11 cellular contexts compared by ENCODE assay signal in genomic region chrX:107155621-107156430, GRCh38. TPM values are rescaled to one million over a fixed set of nuclear protein-coding genes. Genes with fewer than 3 reads are reported as not detected.
DNase-seq lines count a peak whose midpoint lies in the region; ATAC-seq and TF ChIP-seq lines count a peak whose summit lies in the region.
"Not testable (repeated sequence)": the region's sequence is repeated elsewhere in the genome, so short reads cannot be mapped to it uniquely, and the experiment has no call there.
"Had no signal": no experiment of that assay in that cellular context is flagged by ENCODE, and none has a peak within 500 bp of the region (broad histone marks: within the 10 kb centered on the region; RNA-seq: fewer than 3 reads in every experiment).

No MANE protein-coding gene starts in this region.

- not testable (repeated sequence) for H3K9me3 Mint-ChIP-seq in activated CD8-positive, alpha-beta memory T cell treated with anti-CD3 and anti-CD28 coated beads, Interleukin-2, amount 10 ng/mL, durations not matched to agents 7 days and 5 days (ENCODE audit: low read depth); immature natural killer cell; nephron

- not testable (repeated sequence) for TF ChIP-seq CTCF in GM06990 (IDR thresholded peaks at IDR 0.05; ENCODE audit: insufficient read depth, low read length, poor library complexity, severe bottlenecking); PC-3 (conservative IDR thresholded peaks at IDR 0.05; ENCODE audit: low read depth, low read length); brain microvascular endothelial cell (IDR thresholded peaks at IDR 0.05; ENCODE audit: low read depth, low read length, missing control alignments); nephron (IDR thresholded peaks at IDR 0.05; ENCODE audit: unreplicated experiment in 3 of 3); stomach (IDR thresholded peaks at IDR 0.05)

- H3K4me2 ChIP-seq in PC-3 (ENCODE audit: low read length), result peak overlapping the region; percentile 66

- 23 to 55% (median 37%) methylated on average over 18 to 25 of the region's 32 CpGs; no CpG with 5 or more reads in 1 of the 5 donors for WGBS in stomach, 5 donors

- POLR2A ChIA-PET in PC-3 (lab: Charles Lee; ENCODE audit: unreplicated experiment), result not testable (repeated sequence)

- peaks cover 11% of the 10 kb centered on the region for H3K4me1 ChIP-seq in PC-3 (ENCODE audit: insufficient read depth, low read length)
- H3K4me1 ChIP-seq in stomach, result not testable (repeated sequence)

- H3K27ac ChIP-seq in PC-3 (ENCODE audit: low read length), result peak overlapping the region; percentile 77
- not testable (repeated sequence) for H3K27ac ChIP-seq in brain microvascular endothelial cell, stomach
- peak overlapping the region; percentile 77 for H3K27ac ChIP-seq in epithelial cell of prostate

- BruUV-seq in PC-3 (replicated peaks; lab: Mats Ljungman, UMichigan), result TSS peak; percentile 60

- H3K79me2 ChIP-seq in PC-3 (ENCODE audit: low read length), result not testable (repeated sequence)

- H3K36me3 ChIP-seq in GM06990 (ENCODE audit: control insufficient read depth, insufficient read depth, low read length); PC-3 (ENCODE audit: low read depth, low read length); brain microvascular endothelial cell (replicated peaks); stomach: not testable (repeated sequence)

- CTCF ChIA-PET in PC-3 (lab: Charles Lee), result not testable (repeated sequence)
- CTCF ChIA-PET in activated CD8-positive, alpha-beta memory T cell treated with anti-CD3 and anti-CD28 coated beads, Interleukin-2, amount 10 ng/mL, durations not matched to agents 7 days and 5 days (lab: Charles Lee), result interaction anchor here (0.9 kb wide), 1 partner anchor 19 kb away, joined by 3 read pairs; no protein-coding TSS in a partner anchor

- H3K27ac Mint-ChIP-seq in activated CD8-positive, alpha-beta memory T cell treated with anti-CD3 and anti-CD28 coated beads, Interleukin-2, amount 10 ng/mL, durations not matched to agents 7 days and 5 days; immature natural killer cell; nephron: not testable (repeated sequence)

- not testable (repeated sequence) for TF ChIP-seq POLR2A in stomach (IDR thresholded peaks at IDR 0.05)

- peak overlapping the region; percentile 56 for H3K4me3 Mint-ChIP-seq in activated CD8-positive, alpha-beta memory T cell treated with anti-CD3 and anti-CD28 coated beads, Interleukin-2, amount 10 ng/mL, durations not matched to agents 7 days and 5 days
- H3K4me3 Mint-ChIP-seq in immature natural killer cell (peak overlapping the region; percentile 33 to 65 (median 36)), nephron (peak overlapping the region; percentile 80 to 83 (median 83))

- H3K9ac ChIP-seq in PC-3 (ENCODE audit: low read length), result peak overlapping the region; percentile 55

- not testable (repeated sequence) for H3K27me3 Mint-ChIP-seq in activated CD8-positive, alpha-beta memory T cell treated with anti-CD3 and anti-CD28 coated beads, Interleukin-2, amount 10 ng/mL, durations not matched to agents 7 days and 5 days; immature natural killer cell (ENCODE audit: low read depth in 3 of 3); nephron (ENCODE audit: low read depth)

- intact Hi-C loops in PC-3 (cut with micrococcal nuclease); stomach (cut with DNase I; ENCODE audit: low total_unique reads): not testable (repeated sequence)

- H3K4me1 Mint-ChIP-seq in activated CD8-positive, alpha-beta memory T cell treated with anti-CD3 and anti-CD28 coated beads, Interleukin-2, amount 10 ng/mL, durations not matched to agents 7 days and 5 days; immature natural killer cell; nephron: not testable (repeated sequence)

- H3K4me3 ChIP-seq in GM06990 (replicated peaks; ENCODE audit: low read depth, low read length) (peak overlapping the region; percentile 10; the same call in 1 of the 2 replicates), PC-3 (ENCODE audit: low read length) (peak overlapping the region; percentile 59), brain microvascular endothelial cell (ENCODE audit: low read depth, low read length) (peak overlapping the region; percentile 12), stomach (peak overlapping the region in 3 of 4 donors; percentile 15 to 40 (median 28))

- H4K20me1 ChIP-seq in PC-3 (ENCODE audit: low read length), result not testable (repeated sequence)

- H3F3A ChIP-seq in PC-3 (ENCODE audit: low read length, unreplicated experiment), result not testable (repeated sequence)

- not testable (repeated sequence) for H3K36me3 Mint-ChIP-seq in activated CD8-positive, alpha-beta memory T cell treated with anti-CD3 and anti-CD28 coated beads, Interleukin-2, amount 10 ng/mL, durations not matched to agents 7 days and 5 days; immature natural killer cell; nephron (ENCODE audit: low read depth)

- not testable (repeated sequence) for H3K9me3 ChIP-seq in PC-3 (ENCODE audit: low read length); stomach

- not testable (repeated sequence) for H3K9me2 ChIP-seq in PC-3 (replicated peaks; ENCODE audit: low read length)

- not testable (repeated sequence) for DNase-seq in GM06990 (ENCODE audit: extremely low read depth, insufficient read length); PC-3; activated CD8-positive, alpha-beta memory T cell treated with anti-CD3 and anti-CD28 coated beads, Interleukin-2, amount 10 ng/mL, durations not matched to agents 7 days and 5 days; brain microvascular endothelial cell; epithelial cell of prostate (ENCODE audit: low read depth, low spot score); immature natural killer cell; stomach

- peak; percentile 24 for ATAC-seq in PC-3
- not testable (repeated sequence) for ATAC-seq in activated CD8-positive, alpha-beta memory T cell treated with anti-CD3 and anti-CD28 coated beads, Interleukin-2, amount 10 ng/mL, durations not matched to agents 7 days and 5 days

- H2AFZ ChIP-seq in PC-3 (ENCODE audit: low read length), result peak overlapping the region; percentile 61; the same call in 1 of the 2 replicates

- TF ChIP-seq EP300 in stomach (IDR thresholded peaks at IDR 0.05), result not testable (repeated sequence)

- H3K27me3 ChIP-seq in GM06990 (replicated peaks; ENCODE audit: control insufficient read depth, insufficient read depth, low read length); PC-3 (ENCODE audit: low read length); brain microvascular endothelial cell (replicated peaks); stomach: not testable (repeated sequence)

- in situ Hi-C loops in brain microvascular endothelial cell (cut with HindIII; ENCODE audit: low pct_ligation_motif_present, low sequenced_read_pairs), result not testable (repeated sequence)

RNA-seq across cellular contexts. Expression of gene RBM41, which starts 37.2 kb away (rescaled TPM):
- 12.8 and 14.2 TPM in 2 replicates for total RNA-seq in PC-3 (2014; rRNA removed)
- total RNA-seq in activated CD8-positive, alpha-beta memory T cell treated with anti-CD3 and anti-CD28 coated beads, Interleukin-2, amount 10 ng/mL, durations not matched to agents 7 days and 5 days, result 10 to 100 TPM; 15.3 to 15.8 TPM
- 10 to 100 TPM in 2 of 3 donors, 1 to 10 TPM in 1; 7.7 to 16.7 (median 12.0) TPM for polyA plus RNA-seq in immature natural killer cell
- total RNA-seq in stomach, result 10 to 100 TPM in 4 of 5 donors, 1 to 10 TPM in 1; 9.0 to 77.6 (median 21.0) TPM
- polyA plus RNA-seq in stomach, result 1 to 10 TPM; 3.3 to 7.6 (median 5.3) TPM

RNA-seq across cellular contexts. Expression of gene NUP62CL, which starts 50.4 kb away (rescaled TPM):
- 4.8 and 9.9 TPM in 2 replicates for total RNA-seq in PC-3 (2014; rRNA removed)
- 1 to 10 TPM; 2.0 to 3.0 TPM for total RNA-seq in activated CD8-positive, alpha-beta memory T cell treated with anti-CD3 and anti-CD28 coated beads, Interleukin-2, amount 10 ng/mL, durations not matched to agents 7 days and 5 days
- polyA plus RNA-seq in immature natural killer cell, result 1 to 10 TPM in 2 of 3 donors, not detected in 1; 1.3 to 1.7 TPM
- 1 to 10 TPM in 1 of 5 donors, under 1 TPM in 1, not detected in 3; 0.87 to 1.7 TPM for total RNA-seq in stomach
- 1 to 10 TPM in 1 of 3 donors, under 1 TPM in 2; 0.31 to 1.1 (median 0.46) TPM for polyA plus RNA-seq in stomach

RNA-seq across cellular contexts. Expression of gene DNAAF6, which starts 50.6 kb away (rescaled TPM):
- total RNA-seq in PC-3 (2014; rRNA removed) (not detected in 2 replicates), stomach (1 to 10 TPM in 1 of 5 donors, not detected in 4; 1.3 TPM)
- total RNA-seq in activated CD8-positive, alpha-beta memory T cell treated with anti-CD3 and anti-CD28 coated beads, Interleukin-2, amount 10 ng/mL, durations not matched to agents 7 days and 5 days, result not detected
- polyA plus RNA-seq in immature natural killer cell (not detected), stomach (not detected)
- total RNA-seq: omental fat pad, sigmoid colon had no signal
- polyA plus RNA-seq: esophagus, sigmoid colon had no signal
